In genomic region chr10:131082201-131082850, GRCh38 we compare ENCODE assay signal across 20 cellular contexts.
DNase-seq lines count a peak whose midpoint lies in the region; ATAC-seq and TF ChIP-seq lines count a peak whose summit lies in the region.
"Had no signal": no experiment of that assay in that cellular context is flagged by ENCODE, and none has a peak within 500 bp of the region (broad histone marks: within the 10 kb centered on the region; RNA-seq: fewer than 3 reads in every experiment).

No MANE protein-coding gene starts in this region.

- peak overlapping the region; percentile 60 for H2AK5ac ChIP-seq in trophoblast cell (ENCODE audit: low read length)

- POLR2A ChIA-PET in CD4-positive, alpha-beta T cell (lab: Charles Lee), result no interaction called here

- ATAC-seq in CD4-positive, alpha-beta T cell (ENCODE audit: poor library complexity), result no peak
- ATAC-seq in stimulated activated memory B cell treated with anti-CD40 and anti-IgM and Interleukin-4, amounts not matched to agents 10 μg/mL and 1 μg/mL and 100 μg/mL, for 72 hours, result peak; percentile 11
- ATAC-seq in HG03196 (IDR thresholded peaks at IDR 0.05; ENCODE audit: unreplicated experiment), result no peak

- peak overlapping the region; percentile 42 for H2BK12ac ChIP-seq in trophoblast cell (ENCODE audit: low read length)

- no peak overlapping the region for H4K8ac ChIP-seq in trophoblast cell (ENCODE audit: low read depth, low read length)

- no peaks in the 10 kb centered on the region for H3K9me3 ChIP-seq in CD4-positive, alpha-beta T cell (ENCODE audit: control insufficient read depth, low read length)
- peaks cover 4% of the 10 kb centered on the region for H3K9me3 ChIP-seq in trophoblast cell (ENCODE audit: insufficient read depth, low read depth, low read length)
- H3K9me3 ChIP-seq: SJSA1 had no signal

- no peaks in the 10 kb centered on the region for H3K36me3 Mint-ChIP-seq in CD4-positive, alpha-beta T cell (ENCODE audit: low read depth)
- H3K36me3 Mint-ChIP-seq in stimulated activated memory B cell treated with anti-CD40 and anti-IgM and Interleukin-4, amounts not matched to agents 10 μg/mL and 1 μg/mL and 100 μg/mL, for 72 hours, result no peaks in the 10 kb centered on the region
- no peaks in the 10 kb centered on the region for H3K36me3 Mint-ChIP-seq in Calu3 (ENCODE audit: insufficient read depth, unreplicated experiment)

- no peak overlapping the region for H2BK5ac ChIP-seq in trophoblast cell (ENCODE audit: low read depth, low read length, poor library complexity)

- peak overlapping the region; percentile 75 for H3K27ac Mint-ChIP-seq in CD4-positive, alpha-beta T cell
- H3K27ac Mint-ChIP-seq in stimulated activated memory B cell treated with anti-CD40 and anti-IgM and Interleukin-4, amounts not matched to agents 10 μg/mL and 1 μg/mL and 100 μg/mL, for 72 hours, result no peak overlapping the region
- H3K27ac Mint-ChIP-seq in Calu3 (ENCODE audit: unreplicated experiment), result no peak overlapping the region

- peak overlapping the region; percentile 45 for H4K91ac ChIP-seq in trophoblast cell (ENCODE audit: low read depth, low read length)

- intact Hi-C loops in CD4-positive, alpha-beta T cell (cut with DNase I, micrococcal nuclease), result no loop called here
- intact Hi-C loops in Calu3 (cut with micrococcal nuclease; ENCODE audit: unreplicated experiment), result no loop called here

- H3K4ac ChIP-seq in trophoblast cell (ENCODE audit: low read depth, low read length), result no peak overlapping the region

- no peak overlapping the region for H3K4me3 ChIP-seq in trophoblast cell (ENCODE audit: low read depth, low read length)
- H3K4me3 ChIP-seq: GM23248, PC-9, SJSA1 had no signal

- no peak for TF ChIP-seq CTCF in CD4-positive, alpha-beta T cell (IDR thresholded peaks at IDR 0.05)
- TF ChIP-seq CTCF in Calu3 (IDR thresholded peaks at IDR 0.05; ENCODE audit: unreplicated experiment), result no peak

- H3K14ac ChIP-seq in trophoblast cell (ENCODE audit: low read length), result no peak overlapping the region

- peaks cover 23% of the 10 kb centered on the region for H3K79me1 ChIP-seq in trophoblast cell (ENCODE audit: low read length)

- no peaks in the 10 kb centered on the region for H3K36me3 ChIP-seq in trophoblast cell (ENCODE audit: control insufficient read depth in 1 of 2, insufficient read depth in 2 of 2, low read length in 2 of 2)
- H3K36me3 ChIP-seq: SJSA1 had no signal

- no CpG with 5 or more reads among the region's 13 CpGs for WGBS in trophoblast cell (ENCODE audit: extremely low coverage, insufficient coverage, insufficient read length)

- H3K9ac ChIP-seq in trophoblast cell (ENCODE audit: low read length), result no peak overlapping the region
- H3K9ac ChIP-seq: GM23248 had no signal

- H4K12ac ChIP-seq in trophoblast cell (ENCODE audit: low read depth, low read length), result no peak overlapping the region

- H3K27me3 ChIP-seq in CD4-positive, alpha-beta T cell (ENCODE audit: control insufficient read depth, insufficient read depth, low read length), result no peaks in the 10 kb centered on the region
- no peaks in the 10 kb centered on the region for H3K27me3 ChIP-seq in trophoblast cell (ENCODE audit: insufficient read depth, low read length)
- H3K27me3 ChIP-seq: SJSA1 had no signal

- no peak overlapping the region for H3K27ac ChIP-seq in CD4-positive, alpha-beta T cell (ENCODE audit: low read depth, low read length)
- no peak overlapping the region for H3K27ac ChIP-seq in trophoblast cell (ENCODE audit: low read depth, low read length)
- H3K27ac ChIP-seq: GM23248, PC-9, SJSA1 had no signal

- H3K9me3 Mint-ChIP-seq in CD4-positive, alpha-beta T cell, result no peaks in the 10 kb centered on the region
- H3K9me3 Mint-ChIP-seq in stimulated activated memory B cell treated with anti-CD40 and anti-IgM and Interleukin-4, amounts not matched to agents 10 μg/mL and 1 μg/mL and 100 μg/mL, for 72 hours, result peaks cover 3% of the 10 kb centered on the region
- peaks cover 6% of the 10 kb centered on the region for H3K9me3 Mint-ChIP-seq in Calu3 (ENCODE audit: low read depth, unreplicated experiment)

- no peaks in the 10 kb centered on the region for H3K79me2 ChIP-seq in trophoblast cell (ENCODE audit: control insufficient read depth, insufficient read depth, low read length, poor library complexity)

- no peak overlapping the region for H2AFZ ChIP-seq in trophoblast cell (ENCODE audit: insufficient read depth, low read length, poor library complexity)
- H2AFZ ChIP-seq: GM23248, PC-9 had no signal

- no peak overlapping the region for H3K4me3 Mint-ChIP-seq in CD4-positive, alpha-beta T cell
- no peak overlapping the region for H3K4me3 Mint-ChIP-seq in stimulated activated memory B cell treated with anti-CD40 and anti-IgM and Interleukin-4, amounts not matched to agents 10 μg/mL and 1 μg/mL and 100 μg/mL, for 72 hours
- H3K4me3 Mint-ChIP-seq in Calu3 (ENCODE audit: low read depth, unreplicated experiment), result no peak overlapping the region

- no peak for DNase-seq in CD4-positive, alpha-beta T cell
- DNase-seq in cerebellar cortex (ENCODE audit: low spot score) (peak; percentile 5), trophoblast cell (no peak), Calu3 (no peak)
- DNase-seq in stimulated activated naive CD4-positive, alpha-beta T cell treated with Interleukin-2 at 50 U/mL for 16 hours (lab: John Stamatoyannopoulos, UW), result no peak
- DNase-seq: DMS53, GM23248, HCEC 1CT, IMR-90, KG1, NCI-H1048, NCI-H1694, NCI-H2029 treated with DMSO at 0.1 percent for 48 hours, NCI-H2227 treated with DMSO at 0.1 percent for 48 hours, NCI-H526 treated with DMSO at 0.1 percent for 48 hours, PC-9, Right ventricle myocardium superior had no signal

- peaks cover 43% of the 10 kb centered on the region for H3K4me1 Mint-ChIP-seq in CD4-positive, alpha-beta T cell (ENCODE audit: low read depth)
- no peaks in the 10 kb centered on the region for H3K4me1 Mint-ChIP-seq in stimulated activated memory B cell treated with anti-CD40 and anti-IgM and Interleukin-4, amounts not matched to agents 10 μg/mL and 1 μg/mL and 100 μg/mL, for 72 hours
- no peaks in the 10 kb centered on the region for H3K4me1 Mint-ChIP-seq in Calu3 (ENCODE audit: low read depth, unreplicated experiment)

- H3K4me2 ChIP-seq in trophoblast cell (ENCODE audit: low read length), result no peak overlapping the region
- H3K4me2 ChIP-seq: PC-9 had no signal

- CTCF ChIA-PET in CD4-positive, alpha-beta T cell (lab: Charles Lee), result no interaction called here
- CTCF ChIA-PET in Calu3 (lab: Charles Lee), result interaction anchor here (0.6 kb wide), 1 partner anchor 11 kb away, joined by 3 read pairs; no protein-coding TSS in a partner anchor

- BruUV-seq in Calu3 (replicated peaks; lab: Mats Ljungman, UMichigan), result no TSS peak

- H3K27me3 Mint-ChIP-seq in CD4-positive, alpha-beta T cell, result no peaks in the 10 kb centered on the region
- H3K27me3 Mint-ChIP-seq in stimulated activated memory B cell treated with anti-CD40 and anti-IgM and Interleukin-4, amounts not matched to agents 10 μg/mL and 1 μg/mL and 100 μg/mL, for 72 hours, result peaks cover 11% of the 10 kb centered on the region
- no peaks in the 10 kb centered on the region for H3K27me3 Mint-ChIP-seq in Calu3 (ENCODE audit: unreplicated experiment)

- H3K4me1 ChIP-seq in trophoblast cell (ENCODE audit: control insufficient read depth in 1 of 2, insufficient read depth in 2 of 2, low read length in 2 of 2), result peaks cover 28% of the 10 kb centered on the region in 2 experiments
- H3K4me1 ChIP-seq: SJSA1 had no signal

- no peak overlapping the region for H2BK120ac ChIP-seq in trophoblast cell (ENCODE audit: insufficient read depth, low read length, poor library complexity)

- H3K23ac ChIP-seq in trophoblast cell (ENCODE audit: low read length), result no peak overlapping the region

- no peak overlapping the region for H3K18ac ChIP-seq in trophoblast cell (ENCODE audit: low read length)
